Comparison of ENCODE assay signal across 8 cellular contexts in genomic region chr4:26859762-26860156, GRCh38. TPM values are rescaled to one million over a fixed set of nuclear protein-coding genes. Genes with fewer than 3 reads are reported as not detected.
DNase-seq lines count a peak whose midpoint lies in the region; ATAC-seq and TF ChIP-seq lines count a peak whose summit lies in the region.

No MANE protein-coding gene starts in this region.

- WGBS in SK-N-SH (ENCODE audit: low lambda C conversion rate) = 52% methylated on average over 5 of the region's 5 CpGs

- H4K20me1 ChIP-seq in SK-N-SH (ENCODE audit: insufficient read depth) = peaks cover 5% of the 10 kb centered on the region; the same call in 1 of the 2 replicates

- ATAC-seq in SK-N-SH treated with all-trans-retinoic acid at 6 μM for 48 hours = no peak
- no peak for ATAC-seq in activated B cell treated with CpG ODN at 0.5 μM for 24 hours (ENCODE audit: low read depth)

- DNase-seq in SK-N-SH (no peak), activated B cell treated with CpG ODN at 0.5 μM for 24 hours (no peak), substantia nigra (lab: John Stamatoyannopoulos, UW) (peak in 1 of 49 donors; percentile 3), SHP77 treated with DMSO at 0.1 percent for 48 hours (lab: John Stamatoyannopoulos, UW) (no peak), NOMO-1 treated with dmso at 0.1 percent for 144 hours (lab: John Stamatoyannopoulos, UW; ENCODE audit: unreplicated experiment) (no peak)
- DNase-seq in activated CD4-positive, alpha-beta T cell treated with anti-CD3 and anti-CD28 coated beads for 4 hours = no peak

- H2AFZ ChIP-seq in SK-N-SH (ENCODE audit: low read depth) = peak overlapping the region; percentile 92

- CTCF ChIA-PET in SK-N-SH (lab: Yijun Ruan, JAX) (interaction anchor here (1.2 to 2.2 kb wide), 4 partner anchors 9 to 150 kb away, joined by 4 to 7 read pairs (median 5); no protein-coding TSS in a partner anchor), activated B cell treated with CpG ODN at 0.5 μM for 24 hours (lab: Charles Lee) (interaction anchor here (0.7 to 2.4 kb wide), 5 partner anchors 13 to 150 kb away, joined by 3 to 10 read pairs (median 5); no protein-coding TSS in a partner anchor)

- peak overlapping the region; percentile 99 for H3K4me3 Mint-ChIP-seq in activated B cell treated with CpG ODN at 0.5 μM for 24 hours

- no peaks in the 10 kb centered on the region for H3K27me3 ChIP-seq in SK-N-SH (ENCODE audit: insufficient read depth)

- peak overlapping the region; percentile 37 to 96; a peak in 3 of 4 replicates for H3K27ac ChIP-seq in SK-N-SH (ENCODE audit: low read depth in 2 of 2, low read length in 1 of 2)
- peak overlapping the region; percentile 76 for H3K27ac ChIP-seq in substantia nigra (ENCODE audit: low read depth, low read length, poor library complexity, severe bottlenecking)

- H3K9me2 ChIP-seq in SK-N-SH = no peaks in the 10 kb centered on the region

- no peak for TF ChIP-seq EP300 in SK-N-SH (IDR thresholded peaks at IDR 0.05; ENCODE audit: borderline replicate concordance in 1 of 2, low read depth in 1 of 2, low read length in 1 of 2)

- H3K4me3 ChIP-seq in SK-N-SH (ENCODE audit: low read depth in 2 of 2, low read length in 1 of 2) (peak overlapping the region; percentile 84 to 87), iPS-18c (ENCODE audit: insufficient read depth, low read depth, low read length) (peak overlapping the region; percentile 57)

- H3K27ac Mint-ChIP-seq in activated B cell treated with CpG ODN at 0.5 μM for 24 hours = peak overlapping the region; percentile 96

- POLR2A ChIA-PET in SK-N-SH (lab: Yijun Ruan, JAX) = interaction anchor here (1.2 kb wide), 1 partner anchor 56 kb away, joined by 4 read pairs; no protein-coding TSS in a partner anchor
- POLR2A ChIA-PET in activated B cell treated with CpG ODN at 0.5 μM for 24 hours (lab: Charles Lee) = interaction anchor here (1.2 to 4.0 kb wide), 7 partner anchors 25 to 1018 kb away, joined by 3 to 158 read pairs (median 22); partner anchors contain the start of gene TBC1D19

- no peaks in the 10 kb centered on the region for H3K27me3 Mint-ChIP-seq in activated B cell treated with CpG ODN at 0.5 μM for 24 hours

- no peak for TF ChIP-seq CTCF in SK-N-SH (IDR thresholded peaks at IDR 0.05)
- TF ChIP-seq CTCF in activated B cell treated with CpG ODN at 0.5 μM for 24 hours (IDR thresholded peaks at IDR 0.05) = no peak

- peaks cover 13 to 20% of the 10 kb centered on the region in 2 experiments; a peak in 3 of 4 replicates for H3K4me1 ChIP-seq in SK-N-SH (ENCODE audit: control insufficient read depth in 1 of 2, insufficient read depth in 2 of 2, low read depth in 1 of 2, low read length in 1 of 2)

- intact Hi-C loops in activated B cell treated with CpG ODN at 0.5 μM for 24 hours (cut with micrococcal nuclease) = loop anchor here (1.0 to 10.0 kb wide), 10 partner anchors 33 to 1625 kb away; partner anchors contain the start of genes PI4K2B, SMIM20 and TBC1D19

- peaks cover 20% of the 10 kb centered on the region for H3F3A ChIP-seq in SK-N-SH (replicated peaks; ENCODE audit: insufficient read depth)

- no peak for TF ChIP-seq RAD21 in SK-N-SH (IDR thresholded peaks at IDR 0.05; ENCODE audit: low read length)

- peaks cover 13% of the 10 kb centered on the region for H3K36me3 Mint-ChIP-seq in activated B cell treated with CpG ODN at 0.5 μM for 24 hours (ENCODE audit: low read depth)

- H3K9me3 ChIP-seq in SK-N-SH (no peaks in the 10 kb centered on the region), iPS-18c (ENCODE audit: control insufficient read depth, insufficient read depth, low read length) (no peaks in the 10 kb centered on the region)

- H3K4me1 Mint-ChIP-seq in activated B cell treated with CpG ODN at 0.5 μM for 24 hours = peaks cover 57% of the 10 kb centered on the region

- H3K9me3 Mint-ChIP-seq in activated B cell treated with CpG ODN at 0.5 μM for 24 hours = no peaks in the 10 kb centered on the region

- peak overlapping the region; percentile 100 for H3K4me2 ChIP-seq in SK-N-SH

- peaks cover 26% of the 10 kb centered on the region for H3K79me2 ChIP-seq in SK-N-SH (ENCODE audit: insufficient read depth)

- H3K9ac ChIP-seq in SK-N-SH = peak overlapping the region; percentile 60

- H3K36me3 ChIP-seq in SK-N-SH (replicated peaks in 1 of 2; ENCODE audit: control insufficient read depth in 1 of 2, insufficient read depth in 2 of 2, low read length in 1 of 2) = no peaks in the 10 kb centered on the region

TF ChIP-seq in SK-N-SH, 30 proteins besides CTCF, POLR2A, EP300 and RAD21:
- TF ChIP-seq TAF1 (IDR thresholded peaks at IDR 0.05; ENCODE audit: borderline replicate concordance, low read depth, low read length) (no peak), JUND (IDR thresholded peaks at IDR 0.05) (no peak), MEF2A (IDR thresholded peaks at IDR 0.05; ENCODE audit: borderline replicate concordance, low read depth) (no peak), GATA2 (CRISPR knock-in tag; IDR thresholded peaks at IDR 0.05) (no peak)

TF ChIP-seq in SK-N-SH treated with all-trans-retinoic acid at 6 μM for 48 hours, 23 proteins besides CTCF, POLR2A, EP300 and RAD21 (continues in another document):
- TF ChIP-seq ZC3H10 (CRISPR knock-in tag; IDR thresholded peaks at IDR 0.05) = no peak
- TF ChIP-seq, protein P1, sequence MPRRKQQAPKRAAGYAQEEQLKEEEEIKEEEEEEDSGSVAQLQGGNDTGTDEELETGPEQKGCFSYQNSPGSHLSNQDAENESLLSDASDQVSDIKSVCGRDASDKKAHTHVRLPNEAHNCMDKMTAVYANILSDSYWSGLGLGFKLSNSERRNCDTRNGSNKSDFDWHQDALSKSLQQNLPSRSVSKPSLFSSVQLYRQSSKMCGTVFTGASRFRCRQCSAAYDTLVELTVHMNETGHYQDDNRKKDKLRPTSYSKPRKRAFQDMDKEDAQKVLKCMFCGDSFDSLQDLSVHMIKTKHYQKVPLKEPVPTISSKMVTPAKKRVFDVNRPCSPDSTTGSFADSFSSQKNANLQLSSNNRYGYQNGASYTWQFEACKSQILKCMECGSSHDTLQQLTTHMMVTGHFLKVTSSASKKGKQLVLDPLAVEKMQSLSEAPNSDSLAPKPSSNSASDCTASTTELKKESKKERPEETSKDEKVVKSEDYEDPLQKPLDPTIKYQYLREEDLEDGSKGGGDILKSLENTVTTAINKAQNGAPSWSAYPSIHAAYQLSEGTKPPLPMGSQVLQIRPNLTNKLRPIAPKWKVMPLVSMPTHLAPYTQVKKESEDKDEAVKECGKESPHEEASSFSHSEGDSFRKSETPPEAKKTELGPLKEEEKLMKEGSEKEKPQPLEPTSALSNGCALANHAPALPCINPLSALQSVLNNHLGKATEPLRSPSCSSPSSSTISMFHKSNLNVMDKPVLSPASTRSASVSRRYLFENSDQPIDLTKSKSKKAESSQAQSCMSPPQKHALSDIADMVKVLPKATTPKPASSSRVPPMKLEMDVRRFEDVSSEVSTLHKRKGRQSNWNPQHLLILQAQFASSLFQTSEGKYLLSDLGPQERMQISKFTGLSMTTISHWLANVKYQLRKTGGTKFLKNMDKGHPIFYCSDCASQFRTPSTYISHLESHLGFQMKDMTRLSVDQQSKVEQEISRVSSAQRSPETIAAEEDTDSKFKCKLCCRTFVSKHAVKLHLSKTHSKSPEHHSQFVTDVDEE (CRISPR knock-in tag; IDR thresholded peaks at IDR 0.05) = no peak
- no peak for TF ChIP-seq SNAI2 (CRISPR knock-in tag; IDR thresholded peaks at IDR 0.05)
- TF ChIP-seq ZFP3 (CRISPR knock-in tag; IDR thresholded peaks at IDR 0.05) = no peak
- no peak for TF ChIP-seq ZNF70 (CRISPR knock-in tag; IDR thresholded peaks at IDR 0.05)
- TF ChIP-seq ISL1 (CRISPR knock-in tag; IDR thresholded peaks at IDR 0.05) = no peak
- TF ChIP-seq, protein P2, sequence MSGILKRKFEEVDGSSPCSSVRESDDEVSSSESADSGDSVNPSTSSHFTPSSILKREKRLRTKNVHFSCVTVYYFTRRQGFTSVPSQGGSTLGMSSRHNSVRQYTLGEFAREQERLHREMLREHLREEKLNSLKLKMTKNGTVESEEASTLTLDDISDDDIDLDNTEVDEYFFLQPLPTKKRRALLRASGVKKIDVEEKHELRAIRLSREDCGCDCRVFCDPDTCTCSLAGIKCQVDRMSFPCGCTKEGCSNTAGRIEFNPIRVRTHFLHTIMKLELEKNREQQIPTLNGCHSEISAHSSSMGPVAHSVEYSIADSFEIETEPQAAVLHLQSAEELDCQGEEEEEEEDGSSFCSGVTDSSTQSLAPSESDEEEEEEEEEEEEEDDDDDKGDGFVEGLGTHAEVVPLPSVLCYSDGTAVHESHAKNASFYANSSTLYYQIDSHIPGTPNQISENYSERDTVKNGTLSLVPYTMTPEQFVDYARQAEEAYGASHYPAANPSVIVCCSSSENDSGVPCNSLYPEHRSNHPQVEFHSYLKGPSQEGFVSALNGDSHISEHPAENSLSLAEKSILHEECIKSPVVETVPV (CRISPR knock-in tag; IDR thresholded peaks at IDR 0.05) = no peak
- no peak for TF ChIP-seq CSDC2 (CRISPR knock-in tag; IDR thresholded peaks at IDR 0.05)
- TF ChIP-seq PPARA (CRISPR knock-in tag; IDR thresholded peaks at IDR 0.05; ENCODE audit: borderline replicate concordance) = no peak
- no peak for TF ChIP-seq TCF4 (CRISPR knock-in tag; IDR thresholded peaks at IDR 0.05; ENCODE audit: borderline replicate concordance)
- TF ChIP-seq RARB (CRISPR knock-in tag; IDR thresholded peaks at IDR 0.05) = no peak
- TF ChIP-seq OSR1 (CRISPR knock-in tag; IDR thresholded peaks at IDR 0.05) = no peak
- TF ChIP-seq ESRRG (CRISPR knock-in tag; IDR thresholded peaks at IDR 0.05) = no peak
- no peak for TF ChIP-seq TOX (CRISPR knock-in tag; IDR thresholded peaks at IDR 0.05; ENCODE audit: borderline replicate concordance)
- no peak for TF ChIP-seq ARNTL (CRISPR knock-in tag; IDR thresholded peaks at IDR 0.05; ENCODE audit: borderline replicate concordance, low read depth)
- TF ChIP-seq BACH2 (CRISPR knock-in tag; IDR thresholded peaks at IDR 0.05; ENCODE audit: borderline replicate concordance) = no peak
- TF ChIP-seq ZNF8 (CRISPR knock-in tag; IDR thresholded peaks at IDR 0.05) = no peak

RNA-seq across cellular contexts. Expression of gene STIM2, which starts 0.9 kb away (rescaled TPM):
- polyA plus RNA-seq in SK-N-SH (2012; rRNA removed) = 14.7 and 18.9 TPM in 2 replicates
- 7.5 and 8.2 TPM in 2 replicates for polyA plus RNA-seq in SK-N-SH (2012; cell fraction: cytosol; rRNA removed)
- polyA plus RNA-seq in SK-N-SH (2012; cell fraction: nucleus; rRNA removed) = 26.0 and 48.9 TPM in 2 replicates
- 48.7 and 59.8 TPM in 2 replicates for total RNA-seq in activated B cell treated with CpG ODN at 0.5 μM for 24 hours
